Comparison of ENCODE assay signal across 6 cellular contexts in genomic region chr9:108848296-108848695, GRCh38. TPM values are rescaled to one million over a fixed set of nuclear protein-coding genes. Genes with fewer than 3 reads are reported as not detected.
"Had no signal": no experiment of that assay in that cellular context is flagged by ENCODE, and none has a peak within 500 bp of the region (broad histone marks: within the 10 kb centered on the region; RNA-seq: fewer than 3 reads in every experiment).

No MANE protein-coding gene starts in this region.

RNA-seq across cellular contexts. Expression of gene ACTL7B, which starts 7.5 kb away (rescaled TPM):
- total RNA-seq: GM23248, H4, H7, HFFc6, HT1080 had no signal

RNA-seq across cellular contexts. Expression of gene ACTL7A, which starts 13.8 kb away (rescaled TPM):
- total RNA-seq: GM23248, H4, H7, HepG2, HFFc6, HT1080 had no signal
